23 cellular contexts compared by ENCODE assay signal in genomic region chr13:111539252-111539651, GRCh38.
DNase-seq lines count a peak whose midpoint lies in the region; ATAC-seq and TF ChIP-seq lines count a peak whose summit lies in the region.
"Had no signal": no experiment of that assay in that cellular context is flagged by ENCODE, and none has a peak within 500 bp of the region (broad histone marks: within the 10 kb centered on the region; RNA-seq: fewer than 3 reads in every experiment).

No MANE protein-coding gene starts in this region.

- ATAC-seq in right cardiac atrium = no peak
- ATAC-seq: CD8-positive, alpha-beta T cell had no signal

- POLR2A ChIA-PET in GM10248 (lab: Yijun Ruan, JAX) = no interaction called here

- intact Hi-C loops in cardiac septum (cut with DNase I) (no loop called here), right cardiac atrium (cut with DNase I) (no loop called here), spleen (cut with DNase I; ENCODE audit: low total_unique reads) (no loop called here)

- CTCF ChIA-PET in GM10248 (lab: Yijun Ruan, JAX) = no interaction called here

- H3K27me3 ChIP-seq in right cardiac atrium (ENCODE audit: control insufficient read depth, insufficient read depth) (no peaks in the 10 kb centered on the region), spleen (replicated peaks in 1 of 7) (peaks cover 0 to 65% (median 17%) of the 10 kb centered on the region in 7 donors)

- H3K36me3 ChIP-seq in spleen = no peaks in the 10 kb centered on the region
- H3K36me3 ChIP-seq: BLaER1 treated with 17β-estradiol and CSF1 and Interleukin-3, amounts not matched to agents 10 nM and 100 nM had no signal

- no peaks in the 10 kb centered on the region for H3K9me3 ChIP-seq in right cardiac atrium (ENCODE audit: control insufficient read depth, low read length)
- H3K9me3 ChIP-seq in spleen = no peaks in the 10 kb centered on the region
- H3K9me3 ChIP-seq: Caco-2 had no signal

- H3K4me1 ChIP-seq in right cardiac atrium (ENCODE audit: control insufficient read depth, insufficient read depth, low read length) (no peaks in the 10 kb centered on the region), spleen (no peaks in the 10 kb centered on the region)
- H3K4me1 ChIP-seq: Caco-2 had no signal

- DNase-seq in cardiac septum (ENCODE audit: low spot score) (peak; percentile 38), right cardiac atrium (no peak), coronary artery (ENCODE audit: low spot score) (peak; percentile 65), mesenteric fat pad (ENCODE audit: low spot score) (peak; percentile 67), spleen (peak; percentile 40), NCI-H446 treated with DMSO at 0.1 percent for 48 hours (lab: John Stamatoyannopoulos, UW) (no peak), NCI-H1092 treated with DMSO at 0.1 percent for 48 hours (lab: John Stamatoyannopoulos, UW) (no peak), GM10248 (ENCODE audit: extremely low spot score) (no peak)
- DNase-seq: 8988T; ACHN; Caco-2; Calu3; CD4-positive, alpha-beta T cell; CD8-positive, alpha-beta T cell; DMS 273 treated with DMSO at 0.1 percent for 48 hours; DMS153; DMS53; DMS79; DND-41; EL; GDM1 had no signal

- no peak for TF ChIP-seq CTCF in coronary artery (IDR thresholded peaks at IDR 0.05)
- TF ChIP-seq CTCF in spleen (IDR thresholded peaks at IDR 0.05 in 8 of 11, conservative IDR thresholded peaks at IDR 0.05 in 3 of 11) = no peak
- TF ChIP-seq CTCF in GM10248 (IDR thresholded peaks at IDR 0.05; ENCODE audit: control extremely low read depth, extremely low read depth, low read depth, missing control alignments) = no peak

- TF ChIP-seq POLR2A in spleen (IDR thresholded peaks at IDR 0.05) = no peak

- WGBS in right cardiac atrium = 81% methylated on average over 12 of the region's 12 CpGs
- WGBS in spleen, 5 donors = 84 to 94% (median 90%) methylated on average over 12 of the region's 12 CpGs

- no peak overlapping the region for H3K27ac ChIP-seq in right cardiac atrium (ENCODE audit: low read length)
- H3K27ac ChIP-seq in coronary artery = no peak overlapping the region
- no peak overlapping the region for H3K27ac ChIP-seq in spleen
- H3K27ac ChIP-seq: BLaER1 treated with 17β-estradiol and CSF1 and Interleukin-3, amounts not matched to agents 10 nM and 100 nM; C4-2B had no signal

- H3K4me3 ChIP-seq in right cardiac atrium (ENCODE audit: low read length) = no peak overlapping the region
- H3K4me3 ChIP-seq in coronary artery = no peak overlapping the region
- H3K4me3 ChIP-seq in spleen = no peak overlapping the region
- H3K4me3 ChIP-seq: BLaER1 treated with 17β-estradiol and CSF1 and Interleukin-3, amounts not matched to agents 10 nM and 100 nM had no signal

Comparison
In these comparisons a context has a peak if more than half of its experiments do, and no peak if none do; other contexts are left out.
1. DNase-seq: peak in cardiac septum (single experiment), coronary artery (single experiment), mesenteric fat pad (single experiment) and spleen (single experiment); none in right cardiac atrium (0 of 3), NCI-H446 treated with DMSO at 0.1 percent for 48 hours (single experiment), NCI-H1092 treated with DMSO at 0.1 percent for 48 hours (single experiment) and GM10248 (single experiment).